ENCODE assay signal across 10 cellular contexts in genomic region chr14:64645220-64645891, GRCh38. TPM values are rescaled to one million over a fixed set of nuclear protein-coding genes. Genes with fewer than 3 reads are reported as not detected.
A peak's percentile ranks its signal among the peaks of the same experiment; 100 is the strongest.
DNase-seq lines count a peak whose midpoint lies in the region; ATAC-seq and TF ChIP-seq lines count a peak whose summit lies in the region.
"Had no signal": no experiment of that assay in that cellular context is flagged by ENCODE, and none has a peak within 500 bp of the region (broad histone marks: within the 10 kb centered on the region; RNA-seq: fewer than 3 reads in every experiment).

No MANE protein-coding gene starts in this region.

- no peaks in the 10 kb centered on the region for H3K9me3 ChIP-seq in uterus

- no peak overlapping the region for H3K23ac ChIP-seq in mesendoderm (ENCODE audit: low read length)

- H3K9ac ChIP-seq in mesendoderm (ENCODE audit: low read length), result no peak overlapping the region

- no peak for ATAC-seq in stimulated activated naive CD8-positive, alpha-beta T cell treated with anti-CD3 and anti-CD28 coated beads, Interleukin-15, Interleukin-2, amounts not matched to agents 100 U/mL and 50 U/mL, for 24 hours
- ATAC-seq in HG02885 (IDR thresholded peaks at IDR 0.05; ENCODE audit: poor library complexity, unreplicated experiment), result no peak

- peak overlapping the region; percentile 97 for H3K27ac ChIP-seq in mesendoderm (ENCODE audit: low read depth, low read length)
- peak overlapping the region; percentile 77 to 85 for H3K27ac ChIP-seq in uterus
- H3K27ac ChIP-seq: 22Rv1 had no signal

- H2BK5ac ChIP-seq in mesendoderm (ENCODE audit: low read length), result peak overlapping the region; percentile 86

- H3K79me1 ChIP-seq in mesendoderm (ENCODE audit: low read length), result no peaks in the 10 kb centered on the region

- H3K36me3 ChIP-seq in mesendoderm (ENCODE audit: control insufficient read depth, insufficient read depth, low read length), result no peaks in the 10 kb centered on the region
- H3K36me3 ChIP-seq in uterus, result no peaks in the 10 kb centered on the region

- H4K8ac ChIP-seq in mesendoderm (ENCODE audit: low read depth, low read length), result peak overlapping the region; percentile 30

- DNase-seq in DMS 273 (lab: John Stamatoyannopoulos, UW; ENCODE audit: unreplicated experiment) (peak; percentile 56), DMS 273 treated with DMSO at 0.1 percent for 48 hours (lab: John Stamatoyannopoulos, UW) (no peak), epithelial cell of proximal tubule (ENCODE audit: low read depth) (peak; percentile 70), mesendoderm (peak; percentile 99), uterus (peak; percentile 75 to 86)
- DNase-seq in stimulated activated naive CD8-positive, alpha-beta T cell treated with anti-CD3 and anti-CD28 coated beads, Interleukin-15, Interleukin-2, amounts not matched to agents 100 U/mL and 50 U/mL, for 24 hours, result no peak
- DNase-seq in stimulated activated naive CD4-positive, alpha-beta T cell treated with Interleukin-2 at 50 U/mL for 16 hours (lab: John Stamatoyannopoulos, UW), result no peak
- DNase-seq: NCI-H1048 had no signal

- no peak for TF ChIP-seq POLR2A in uterus (IDR thresholded peaks at IDR 0.05)

- H3K27me3 ChIP-seq in mesendoderm (ENCODE audit: insufficient read depth, low read length, poor library complexity) (no peaks in the 10 kb centered on the region), uterus (no peaks in the 10 kb centered on the region)

- no peak overlapping the region for H4K5ac ChIP-seq in mesendoderm (ENCODE audit: low read length)

- H2BK120ac ChIP-seq in mesendoderm (ENCODE audit: low read depth, low read length), result peak overlapping the region; percentile 96

- H3K4me2 ChIP-seq in mesendoderm (ENCODE audit: low read length), result no peak overlapping the region

- H3K4me3 ChIP-seq in epithelial cell of proximal tubule (ENCODE audit: low read depth, low read length) (no peak overlapping the region), mesendoderm (ENCODE audit: low read length) (no peak overlapping the region), uterus (no peak overlapping the region)

- peak overlapping the region; percentile 65 for H2BK15ac ChIP-seq in mesendoderm (replicated peaks; ENCODE audit: low read depth)

- H3K4me1 ChIP-seq in mesendoderm (ENCODE audit: control insufficient read depth, low read depth, low read length), result peaks cover 10% of the 10 kb centered on the region
- peaks cover 4 to 6% of the 10 kb centered on the region in 2 donors for H3K4me1 ChIP-seq in uterus

- H3K56ac ChIP-seq in mesendoderm (ENCODE audit: low read length), result peak overlapping the region; percentile 74

- no peaks in the 10 kb centered on the region for H3K79me2 ChIP-seq in mesendoderm (ENCODE audit: control insufficient read depth, insufficient read depth, low read length)

- H3K4ac ChIP-seq in mesendoderm (ENCODE audit: low read depth, low read length), result peak overlapping the region; percentile 79

- TF ChIP-seq CTCF in epithelial cell of proximal tubule (conservative IDR thresholded peaks at IDR 0.05; ENCODE audit: low read depth, low read length) (no peak), uterus (IDR thresholded peaks at IDR 0.05) (no peak)

- H3K18ac ChIP-seq in mesendoderm (ENCODE audit: low read length), result peak overlapping the region; percentile 96

- intact Hi-C loops in uterus (cut with DNase I; ENCODE audit: low total_unique reads), result no loop called here

- H2AK5ac ChIP-seq in mesendoderm (ENCODE audit: low read length), result no peak overlapping the region

- WGBS in mesendoderm (ENCODE audit: extremely low coverage, insufficient coverage, low lambda C conversion rate), result no CpG with 5 or more reads among the region's 10 CpGs

RNA-seq across cellular contexts. Expression of gene PLEKHG3, which starts 58.9 kb away (rescaled TPM):
- total RNA-seq in epithelial cell of proximal tubule (48.1 and 52.8 TPM in 2 replicates), uterus (100 to 1,000 TPM in 1 of 4 donors, 10 to 100 TPM in 3; 40.5 to 178 (median 59.7) TPM)
- polyA plus RNA-seq in mesendoderm (2013, experiment 1 of 2), result 20.7 TPM
- polyA plus RNA-seq in mesendoderm (2013, experiment 2 of 2), result 21.8 TPM

Comparison
In these comparisons a context has a peak if more than half of its experiments do, and no peak if none do; other contexts are left out.
1. DNase-seq: peak in DMS 273 (single experiment), epithelial cell of proximal tubule (single experiment), mesendoderm (single experiment) and uterus (2 of 2); none in DMS 273 treated with DMSO at 0.1 percent for 48 hours (single experiment), stimulated activated naive CD8-positive, alpha-beta T cell treated with anti-CD3 and anti-CD28 coated beads, Interleukin-15, Interleukin-2, amounts not matched to agents 100 U/mL and 50 U/mL, for 24 hours (single experiment) and stimulated activated naive CD4-positive, alpha-beta T cell treated with Interleukin-2 at 50 U/mL for 16 hours (single experiment).